19 cellular contexts compared by ENCODE assay signal in genomic region chr4:41320278-41320677, GRCh38.
DNase-seq lines count a peak whose midpoint lies in the region; ATAC-seq and TF ChIP-seq lines count a peak whose summit lies in the region.
"Had no signal": no experiment of that assay in that cellular context is flagged by ENCODE, and none has a peak within 500 bp of the region (broad histone marks: within the 10 kb centered on the region; RNA-seq: fewer than 3 reads in every experiment).

No MANE protein-coding gene starts in this region.

- H3K27ac ChIP-seq in RWPE2 (ENCODE audit: poor library complexity, severe bottlenecking) (peak overlapping the region; percentile 89), thyroid gland (peak overlapping the region in 2 of 3 donors; percentile 41 to 47)

- peaks cover 26% of the 10 kb centered on the region for H3K4me1 ChIP-seq in RWPE2 (ENCODE audit: insufficient read depth, poor library complexity, severe bottlenecking)
- peaks cover 14 to 17% of the 10 kb centered on the region in 2 donors for H3K4me1 ChIP-seq in thyroid gland

- H3K36me3 Mint-ChIP-seq in nephron progenitor cell (ENCODE audit: low read depth): no peaks in the 10 kb centered on the region
- H3K36me3 Mint-ChIP-seq: CD4-positive, CD25-positive, alpha-beta regulatory T cell had no signal

- in situ Hi-C loops in Caki2 (cut with HindIII; ENCODE audit: low pct_unique_long_range_greater_than_20kb, low sequenced_read_pairs): no loop called here

- peak; percentile 49 for DNase-seq in Caki2 (ENCODE audit: low read depth)
- DNase-seq in Jurkat, Clone E6-1 (ENCODE audit: low read depth, low spot score): peak; percentile 27
- DNase-seq in RWPE2 (ENCODE audit: low spot score): no peak
- DNase-seq in thyroid gland: no peak
- no peak for DNase-seq in stimulated activated CD4-positive, alpha-beta T cell treated with anti-CD3 and anti-CD28 coated beads, Interleukin-15, amount 100 ng/mL, for 24 hours
- DNase-seq in nephron progenitor cell: no peak
- no peak for DNase-seq in DMS 273 treated with DMSO at 0.1 percent for 48 hours (lab: John Stamatoyannopoulos, UW)
- DNase-seq: CD4-positive, CD25-positive, alpha-beta regulatory T cell; COR-L47; H9; MV-4-11; NCI-H187; NCI-H2107; RPMI8226; SIG-M5 had no signal

- no peak for TF ChIP-seq POLR2A in thyroid gland (IDR thresholded peaks at IDR 0.05)

- H3K4me3 Mint-ChIP-seq in nephron progenitor cell: no peak overlapping the region
- H3K4me3 Mint-ChIP-seq: B cell; CD4-positive, CD25-positive, alpha-beta regulatory T cell; H9 had no signal

- peaks cover 15% of the 10 kb centered on the region for H3K9me3 Mint-ChIP-seq in nephron progenitor cell

- H3K27me3 Mint-ChIP-seq in nephron progenitor cell (ENCODE audit: low read depth, poor library complexity): peaks cover 6% of the 10 kb centered on the region
- H3K27me3 Mint-ChIP-seq: B cell had no signal

- intact Hi-C loops in thyroid gland (cut with DNase I): no loop called here

- peaks cover 13% of the 10 kb centered on the region for H3K4me1 Mint-ChIP-seq in nephron progenitor cell
- H3K4me1 Mint-ChIP-seq: CD4-positive, CD25-positive, alpha-beta regulatory T cell had no signal

- H3K27me3 ChIP-seq in RWPE2 (ENCODE audit: insufficient read depth, poor library complexity, severe bottlenecking): no peaks in the 10 kb centered on the region
- H3K27me3 ChIP-seq in thyroid gland: no peaks in the 10 kb centered on the region

- no peak overlapping the region for H3K27ac Mint-ChIP-seq in nephron progenitor cell
- H3K27ac Mint-ChIP-seq: B cell; CD4-positive, CD25-positive, alpha-beta regulatory T cell; H9 had no signal

- TF ChIP-seq CTCF in RWPE2 (IDR thresholded peaks at IDR 0.05; ENCODE audit: poor library complexity, severe bottlenecking) (no peak), thyroid gland (IDR thresholded peaks at IDR 0.05) (no peak), nephron progenitor cell (IDR thresholded peaks at IDR 0.05) (no peak)

- WGBS in thyroid gland, 2 donors: 38 to 52% methylated on average over 1 of the region's 1 CpG

- H3K36me3 ChIP-seq in RWPE2 (ENCODE audit: low read depth) (no peaks in the 10 kb centered on the region), thyroid gland (no peaks in the 10 kb centered on the region)

- ATAC-seq in RWPE2 (ENCODE audit: low read depth): peak; percentile 60
- no peak for ATAC-seq in GM19467 (IDR thresholded peaks at IDR 0.05; ENCODE audit: unreplicated experiment)
- ATAC-seq: K562, SK-N-SH treated with all-trans-retinoic acid at 6 μM for 48 hours had no signal

- H3K4me3 ChIP-seq in Jurkat, Clone E6-1 (ENCODE audit: low read length): no peak overlapping the region
- no peak overlapping the region for H3K4me3 ChIP-seq in RWPE2 (ENCODE audit: severe bottlenecking)
- H3K4me3 ChIP-seq in thyroid gland (replicated peaks in 1 of 3): no peak overlapping the region
- H3K4me3 ChIP-seq: K562 had no signal

- H3K9me3 ChIP-seq in RWPE2 (ENCODE audit: severe bottlenecking) (peaks cover 3% of the 10 kb centered on the region), thyroid gland (no peaks in the 10 kb centered on the region)

Comparison
In these comparisons a context has a peak if more than half of its experiments do, and no peak if none do; other contexts are left out.
1. DNase-seq: peak in Caki2 (single experiment) and Jurkat, Clone E6-1 (single experiment); none in RWPE2 (single experiment), thyroid gland (0 of 2), stimulated activated CD4-positive, alpha-beta T cell treated with anti-CD3 and anti-CD28 coated beads, Interleukin-15, amount 100 ng/mL, for 24 hours (single experiment), nephron progenitor cell (single experiment) and DMS 273 treated with DMSO at 0.1 percent for 48 hours (single experiment).